ENCODE assay signal across 7 cellular contexts in the genomic region with DNA sequence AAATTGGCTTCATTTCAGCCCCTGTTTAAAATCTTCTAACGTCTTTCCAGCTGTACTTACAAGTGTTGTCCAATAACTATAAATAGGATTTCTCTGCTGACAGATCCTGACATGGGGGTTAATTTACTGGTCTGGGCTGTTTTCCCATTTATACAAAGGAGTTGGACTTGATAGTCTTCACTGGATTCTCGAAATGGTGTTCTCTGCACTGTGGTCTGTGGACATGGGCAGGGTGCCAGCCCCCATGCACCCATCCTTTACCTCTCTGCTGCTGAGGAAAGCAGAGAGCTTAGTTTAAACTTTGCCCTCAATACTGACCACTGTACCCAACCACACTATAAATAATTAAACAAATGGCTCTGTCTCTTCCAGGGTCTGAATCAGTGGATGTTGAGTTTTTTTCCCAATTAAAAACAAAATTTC. TPM values are rescaled to one million over a fixed set of nuclear protein-coding genes. Genes with fewer than 3 reads are reported as not detected.
DNase-seq lines count a peak whose midpoint lies in the region; ATAC-seq and TF ChIP-seq lines count a peak whose summit lies in the region.
"Had no signal": no experiment of that assay in that cellular context is flagged by ENCODE, and none has a peak within 500 bp of the region (broad histone marks: within the 10 kb centered on the region; RNA-seq: fewer than 3 reads in every experiment).

No MANE protein-coding gene starts in this region.

- TF ChIP-seq CTCF in body of pancreas (IDR thresholded peaks at IDR 0.05) (no peak), osteoblast (IDR thresholded peaks at IDR 0.05; ENCODE audit: extremely low read depth, low read depth, low read length) (no peak), spleen (IDR thresholded peaks at IDR 0.05 in 8 of 11, conservative IDR thresholded peaks at IDR 0.05 in 3 of 11) (no peak)

- no peak overlapping the region for H3K4me3 ChIP-seq in body of pancreas
- H3K4me3 ChIP-seq in osteoblast (ENCODE audit: insufficient read depth, low read length): no peak overlapping the region
- no peak overlapping the region for H3K4me3 ChIP-seq in spleen

- H3K27ac ChIP-seq in body of pancreas: no peak overlapping the region
- H3K27ac ChIP-seq in osteoblast (ENCODE audit: low read depth, low read length): no peak overlapping the region
- H3K27ac ChIP-seq in spleen: no peak overlapping the region

- intact Hi-C loops in body of pancreas (cut with DNase I): no loop called here
- intact Hi-C loops in spleen (cut with DNase I; ENCODE audit: low total_unique reads): no loop called here

- DNase-seq in HCEC 1CT (peak; percentile 17), body of pancreas (peak; percentile 31 to 68 (median 44)), osteoblast (ENCODE audit: insufficient read length, low spot score, missing footprints) (peak; percentile 26), spleen (no peak)
- no peak for DNase-seq in activated CD4-positive, CD25-positive, alpha-beta regulatory T cell (lab: John Stamatoyannopoulos, UW)
- DNase-seq: activated T-cell treated with anti-CD3 and anti-CD28 coated beads, Interleukin-2, amount 50 U/mL, for 1 hour had no signal

- H3K36me3 ChIP-seq in body of pancreas (replicated peaks in 1 of 2; ENCODE audit: insufficient read depth in 1 of 2, low read depth in 2 of 2) (no peaks in the 10 kb centered on the region), osteoblast (ENCODE audit: insufficient read depth, low read length) (no peaks in the 10 kb centered on the region), spleen (no peaks in the 10 kb centered on the region)

- H3K4me2 ChIP-seq in osteoblast (ENCODE audit: insufficient read depth, low read length): peak overlapping the region; percentile 3

- H3K27me3 ChIP-seq in body of pancreas (no peaks in the 10 kb centered on the region), osteoblast (ENCODE audit: insufficient read depth, low read length) (no peaks in the 10 kb centered on the region), spleen (replicated peaks in 1 of 7) (no peaks in the 10 kb centered on the region)

- H3K79me2 ChIP-seq in osteoblast (ENCODE audit: insufficient read depth, low read length): no peaks in the 10 kb centered on the region

- no peaks in the 10 kb centered on the region for H4K20me1 ChIP-seq in osteoblast (ENCODE audit: insufficient read depth, low read length)

- peak; percentile 27 for ATAC-seq in body of pancreas
- ATAC-seq in HG03571 (IDR thresholded peaks at IDR 0.05; ENCODE audit: unreplicated experiment): no peak

- H2AFZ ChIP-seq in osteoblast (ENCODE audit: low read length): peak overlapping the region; percentile 3

- H3K9me3 ChIP-seq in body of pancreas: no peaks in the 10 kb centered on the region
- H3K9me3 ChIP-seq in osteoblast (ENCODE audit: low read depth, low read length): no peaks in the 10 kb centered on the region
- H3K9me3 ChIP-seq in spleen: no peaks in the 10 kb centered on the region

- TF ChIP-seq POLR2A in body of pancreas (IDR thresholded peaks at IDR 0.05) (no peak), spleen (IDR thresholded peaks at IDR 0.05) (no peak)

- WGBS in body of pancreas, 2 donors: 0 to 6% methylated on average over 2 of the region's 2 CpGs
- WGBS in spleen, 5 donors: 17 to 46% (median 25%) methylated on average over 2 of the region's 2 CpGs

- H3K4me1 ChIP-seq in body of pancreas: peaks cover 13% of the 10 kb centered on the region
- peaks cover 26% of the 10 kb centered on the region for H3K4me1 ChIP-seq in osteoblast (ENCODE audit: insufficient read depth, low read length)
- no peaks in the 10 kb centered on the region for H3K4me1 ChIP-seq in spleen

RNA-seq across cellular contexts. Expression of a gene that starts 5.2 kb away (rescaled TPM):
- total RNA-seq in body of pancreas (not detected), osteoblast (not detected in 2 replicates), spleen (1 to 10 TPM in 1 of 7 donors, under 1 TPM in 3, not detected in 3; 0.17 to 1.6 (median 0.62) TPM)
- under 1 TPM; 0.04 to 0.19 (median 0.09) TPM for polyA plus RNA-seq in spleen

RNA-seq across cellular contexts. Expression of a gene that starts 9.6 kb away (rescaled TPM):
- total RNA-seq in body of pancreas (10 to 100 TPM; 16.1 to 21.1 TPM), osteoblast (22.4 and 23.2 TPM in 2 replicates), spleen (10 to 100 TPM; 19.5 to 39.7 (median 23.9) TPM)
- 10 to 100 TPM; 15.2 to 19.8 (median 18.2) TPM for polyA plus RNA-seq in spleen

RNA-seq across cellular contexts. Expression of a gene that starts 46.3 kb away (rescaled TPM):
- total RNA-seq in body of pancreas: 10 to 100 TPM in 1 of 2 donors, 1 to 10 TPM in 1; 6.6 to 17.6 TPM
- total RNA-seq in osteoblast: 21.7 and 22.7 TPM in 2 replicates
- total RNA-seq in spleen: 10 to 100 TPM; 23.7 to 38.1 (median 27.6) TPM
- polyA plus RNA-seq in spleen: 10 to 100 TPM; 24.6 to 31.4 (median 28.3) TPM

RNA-seq across cellular contexts. Expression of a gene that starts 46.9 kb away (rescaled TPM):
- total RNA-seq in body of pancreas (10 to 100 TPM in 1 of 2 donors, 1 to 10 TPM in 1; 2.3 to 17.1 TPM), osteoblast (38.7 and 43.9 TPM in 2 replicates), spleen (10 to 100 TPM in 6 of 7 donors, 1 to 10 TPM in 1; 9.7 to 13.8 (median 11.6) TPM)
- 1 to 10 TPM; 4.9 to 9.5 (median 5.5) TPM for polyA plus RNA-seq in spleen

Comparison
In these comparisons a context has a peak if more than half of its experiments do, and no peak if none do; other contexts are left out.
1. DNase-seq: peak in HCEC 1CT (single experiment), body of pancreas (4 of 4) and osteoblast (single experiment); none in spleen (single experiment) and activated CD4-positive, CD25-positive, alpha-beta regulatory T cell (0 of 4).